9 cellular contexts compared by ENCODE assay signal in genomic region chr19:19463348-19464117, GRCh38. TPM values are rescaled to one million over a fixed set of nuclear protein-coding genes. Genes with fewer than 3 reads are reported as not detected.
A peak's percentile ranks its signal among the peaks of the same experiment; 100 is the strongest.
DNase-seq lines count a peak whose midpoint lies in the region; ATAC-seq and TF ChIP-seq lines count a peak whose summit lies in the region.
"Had no signal": no experiment of that assay in that cellular context is flagged by ENCODE, and none has a peak within 500 bp of the region (broad histone marks: within the 10 kb centered on the region; RNA-seq: fewer than 3 reads in every experiment).

No MANE protein-coding gene starts in this region.

- peak overlapping the region; percentile 78 for H3K9ac ChIP-seq in Loucy (ENCODE audit: low read depth, low read length, poor library complexity, severe bottlenecking)
- H3K9ac ChIP-seq in neural cell (ENCODE audit: low read length): peak overlapping the region; percentile 67

- peak overlapping the region; percentile 88 for H3K27ac ChIP-seq in neural cell (ENCODE audit: low read length)

- H4K20me1 ChIP-seq in Loucy (ENCODE audit: insufficient read depth, low read length, poor library complexity, severe bottlenecking): peaks cover 13% of the 10 kb centered on the region
- H4K20me1 ChIP-seq in neural cell (ENCODE audit: insufficient read depth): no peaks in the 10 kb centered on the region

- peak; percentile 81 for DNase-seq in AG08395 (ENCODE audit: low spot score)
- no peak for DNase-seq in epithelial cell of proximal tubule (ENCODE audit: low read depth)
- DNase-seq in globus pallidus (ENCODE audit: low spot score): no peak
- no peak for DNase-seq in NCI-H187 treated with DMSO at 0.1 percent for 48 hours (lab: John Stamatoyannopoulos, UW)
- no peak for DNase-seq in NCI-H524 (lab: John Stamatoyannopoulos, UW)
- DNase-seq: stimulated activated CD4-positive, alpha-beta T cell treated with anti-CD3 and anti-CD28 coated beads, Interleukin-2, amount 100 ng/mL, for 48 hours had no signal

- H3K9me3 ChIP-seq in Loucy (ENCODE audit: insufficient read depth, low read depth, low read length) (peaks cover 14% of the 10 kb centered on the region; the same call in 1 of the 2 replicates), neural cell (ENCODE audit: low read length) (peaks cover 13% of the 10 kb centered on the region)

- TF ChIP-seq CTCF in Loucy (conservative IDR thresholded peaks at IDR 0.05; ENCODE audit: low read length) (no peak), epithelial cell of proximal tubule (conservative IDR thresholded peaks at IDR 0.05; ENCODE audit: low read depth, low read length) (no peak), neural cell (IDR thresholded peaks at IDR 0.05; ENCODE audit: poor library complexity, severe bottlenecking) (no peak)

- no peak overlapping the region for H2AFZ ChIP-seq in Loucy (ENCODE audit: low read length)
- peak overlapping the region; percentile 65 for H2AFZ ChIP-seq in neural cell (ENCODE audit: low read depth, low read length)

- peaks cover 50% of the 10 kb centered on the region for H3K4me1 ChIP-seq in Loucy (ENCODE audit: insufficient read depth, low read length, poor library complexity, severe bottlenecking)

- H3K27me3 ChIP-seq in Loucy (ENCODE audit: insufficient read depth, low read length, poor library complexity, severe bottlenecking) (no peaks in the 10 kb centered on the region), neural cell (ENCODE audit: insufficient read depth, low read depth, low read length) (no peaks in the 10 kb centered on the region)

- no peak for TF ChIP-seq RAD21 in neural cell (conservative IDR thresholded peaks at IDR 0.05)

- peaks cover 90% of the 10 kb centered on the region for H3K79me2 ChIP-seq in Loucy (ENCODE audit: insufficient read depth, low read length)
- peaks cover 20% of the 10 kb centered on the region for H3K79me2 ChIP-seq in neural cell (replicated peaks; ENCODE audit: insufficient read depth, low read length)

- H3K4me3 ChIP-seq in Loucy (ENCODE audit: low read length, poor library complexity, severe bottlenecking): no peak overlapping the region
- H3K4me3 ChIP-seq in epithelial cell of proximal tubule (ENCODE audit: low read depth, low read length): peak overlapping the region; percentile 4
- peak overlapping the region; percentile 41 for H3K4me3 ChIP-seq in neural cell (ENCODE audit: low read length)

- TF ChIP-seq EP300 in neural cell (conservative IDR thresholded peaks at IDR 0.05; ENCODE audit: poor library complexity, severe bottlenecking): no peak

- H3F3A ChIP-seq in Loucy (ENCODE audit: low read depth) (peaks cover 14% of the 10 kb centered on the region), neural cell (ENCODE audit: insufficient read depth, low read length, poor library complexity, severe bottlenecking) (no peaks in the 10 kb centered on the region)

- H3K36me3 ChIP-seq in Loucy (ENCODE audit: insufficient read depth, low read length) (peaks cover 47% of the 10 kb centered on the region), neural cell (ENCODE audit: insufficient read depth, low read length) (peaks cover 9% of the 10 kb centered on the region)

- H3K9me2 ChIP-seq in Loucy (replicated peaks; ENCODE audit: low read depth, low read length) (no peaks in the 10 kb centered on the region), neural cell (ENCODE audit: insufficient read depth, low read length) (no peaks in the 10 kb centered on the region)

- ATAC-seq in HG03175 (IDR thresholded peaks at IDR 0.05; ENCODE audit: unreplicated experiment): no peak

- H3K4me2 ChIP-seq in Loucy (ENCODE audit: low read depth, low read length, poor library complexity, severe bottlenecking) (peak overlapping the region; percentile 95), neural cell (ENCODE audit: low read length) (peak overlapping the region; percentile 40)

TF ChIP-seq in neural cell, 6 proteins besides CTCF, POLR2A, EP300 and RAD21:
- TF ChIP-seq MXI1 (conservative IDR thresholded peaks at IDR 0.05; ENCODE audit: poor library complexity, severe bottlenecking) (no peak), EZH2 (IDR thresholded peaks at IDR 0.05; ENCODE audit: borderline replicate concordance, insufficient read depth, low read length, poor library complexity, severe bottlenecking) (no peak), REST (IDR thresholded peaks at IDR 0.05; ENCODE audit: borderline replicate concordance) (no peak), POLR2AphosphoS5 (IDR thresholded peaks at IDR 0.05) (no peak), SMC3 (conservative IDR thresholded peaks at IDR 0.05; ENCODE audit: poor library complexity) (no peak), TAF1 (IDR thresholded peaks at IDR 0.05; ENCODE audit: low read depth) (no peak)

RNA-seq across cellular contexts. Expression of gene TSSK6, which starts 51.8 kb away (rescaled TPM):
- total RNA-seq in epithelial cell of proximal tubule: 0.58 and 1.7 TPM in 2 replicates
- 4.5 and 5.3 TPM in 2 replicates for polyA plus RNA-seq in neural cell
- polyA minus RNA-seq in neural cell: 5.4 and 7.3 TPM in 2 replicates

RNA-seq across cellular contexts. Expression of gene NDUFA13, which starts 52.5 kb away (rescaled TPM):
- total RNA-seq in epithelial cell of proximal tubule: 166 and 181 TPM in 2 replicates
- polyA plus RNA-seq in neural cell: 266 and 308 TPM in 2 replicates
- 102 and 122 TPM in 2 replicates for polyA minus RNA-seq in neural cell

RNA-seq across cellular contexts. Expression of gene GATAD2A, which starts 58.1 kb away (rescaled TPM):
- total RNA-seq in epithelial cell of proximal tubule: 86.2 and 118 TPM in 2 replicates
- polyA plus RNA-seq in neural cell: 13.9 and 18.1 TPM in 2 replicates
- polyA minus RNA-seq in neural cell: 28.2 and 34.7 TPM in 2 replicates
